In genomic region chr22:41904450-41905410, GRCh38 we compare ENCODE assay signal across 19 cellular contexts. TPM values are rescaled to one million over a fixed set of nuclear protein-coding genes. Genes with fewer than 3 reads are reported as not detected.
DNase-seq lines count a peak whose midpoint lies in the region; ATAC-seq, FAIRE-seq and TF ChIP-seq lines count a peak whose summit lies in the region.
"Had no signal": no experiment of that assay in that cellular context is flagged by ENCODE, and none has a peak within 500 bp of the region (broad histone marks: within the 10 kb centered on the region; RNA-seq: fewer than 3 reads in every experiment).

No MANE protein-coding gene starts in this region.

- TF ChIP-seq RAD21 in K562 (CRISPR knock-in tag; conservative IDR thresholded peaks at IDR 0.05 in 1 of 2, IDR thresholded peaks at IDR 0.05 in 1 of 2) = no peak

- TF ChIP-seq CTCF in left ventricle myocardium inferior (IDR thresholded peaks at IDR 0.05; ENCODE audit: borderline replicate concordance) (no peak), H9 (conservative IDR thresholded peaks at IDR 0.05) (no peak), K562 (IDR thresholded peaks at IDR 0.05 in 2 of 3, conservative IDR thresholded peaks at IDR 0.05 in 1 of 3; ENCODE audit: insufficient read depth in 2 of 3, low read depth in 1 of 3, low read length in 3 of 3) (no peak)

- in situ Hi-C loops in K562 (cut with MboI) = no loop called here

- H3K56ac ChIP-seq in H9 (ENCODE audit: insufficient read length, low read depth, low read length) = no peak overlapping the region

- ATAC-seq in K562 (no peak), left colon (no peak)
- no peak for ATAC-seq in stimulated activated memory B cell treated with anti-CD40 and anti-IgM and Interleukin-4, amounts not matched to agents 10 μg/mL and 1 μg/mL and 100 μg/mL, for 72 hours
- ATAC-seq: GM23338 had no signal

- no peak overlapping the region for H2BK12ac ChIP-seq in H9 (ENCODE audit: insufficient read length, low read depth, low read length)

- H2BK20ac ChIP-seq in H9 (ENCODE audit: low read depth, low read length, poor library complexity, severe bottlenecking) = no peak overlapping the region

- H3K27me3 ChIP-seq in left ventricle myocardium inferior (ENCODE audit: low read depth) (peaks cover 6% of the 10 kb centered on the region), H9 (ENCODE audit: insufficient read depth, low read length) (no peaks in the 10 kb centered on the region; the same call in 1 of the 2 replicates), K562 (ENCODE audit: control insufficient read depth in 2 of 2, insufficient read depth in 2 of 2, low read length in 2 of 2) (no peaks in the 10 kb centered on the region)

- H4K91ac ChIP-seq in H9 (ENCODE audit: insufficient read length, low read depth, low read length) = no peak overlapping the region

- no peak overlapping the region for H4K8ac ChIP-seq in H9 (replicated peaks; ENCODE audit: insufficient read length, low read depth, low read length)

- H3K36me3 Mint-ChIP-seq in H9 (ENCODE audit: insufficient read depth in 1 of 3, low read depth in 3 of 3) = peaks cover 25 to 62% (median 48%) of the 10 kb centered on the region in 3 experiments; a peak in 6 of 7 replicates
- peaks cover 42% of the 10 kb centered on the region for H3K36me3 Mint-ChIP-seq in stimulated activated memory B cell treated with anti-CD40 and anti-IgM and Interleukin-4, amounts not matched to agents 10 μg/mL and 1 μg/mL and 100 μg/mL, for 72 hours
- peaks cover 3% of the 10 kb centered on the region for H3K36me3 Mint-ChIP-seq in activated naive CD8-positive, alpha-beta T cell treated with anti-CD3 and anti-CD28 coated beads for 36 hours

- H3K9ac ChIP-seq in H9 (ENCODE audit: extremely low read depth, insufficient read length, low read length) (no peak overlapping the region), K562 (ENCODE audit: insufficient read depth in 1 of 2, low read depth in 2 of 2, low read length in 2 of 2) (no peak overlapping the region)
- H3K9ac ChIP-seq: KMS-11, SK-N-SH had no signal

- no peak overlapping the region for H2BK120ac ChIP-seq in H9 (ENCODE audit: low read depth, low read length, poor library complexity, severe bottlenecking)

- peaks cover 9 to 12% of the 10 kb centered on the region in 2 experiments for H3K4me1 Mint-ChIP-seq in H9
- H3K4me1 Mint-ChIP-seq in stimulated activated memory B cell treated with anti-CD40 and anti-IgM and Interleukin-4, amounts not matched to agents 10 μg/mL and 1 μg/mL and 100 μg/mL, for 72 hours = peaks cover 36% of the 10 kb centered on the region
- H3K4me1 Mint-ChIP-seq in activated naive CD8-positive, alpha-beta T cell treated with anti-CD3 and anti-CD28 coated beads for 36 hours = peaks cover 10% of the 10 kb centered on the region

- no peak overlapping the region for H2AFZ ChIP-seq in H9 (ENCODE audit: low read length)
- no peak overlapping the region for H2AFZ ChIP-seq in K562 (ENCODE audit: low read depth, low read length)
- H2AFZ ChIP-seq: GM23338 had no signal

- POLR2A ChIA-PET in K562 (lab: Yijun Ruan, JAX) = interaction anchor here (0.8 kb wide), 1 partner anchor 37 kb away, joined by 3 read pairs; no protein-coding TSS in a partner anchor

- peaks cover 53% of the 10 kb centered on the region for H3K36me3 ChIP-seq in left ventricle myocardium inferior
- H3K36me3 ChIP-seq in K562 (ENCODE audit: control insufficient read depth, insufficient read depth, low read length) = peaks cover 68% of the 10 kb centered on the region

- no peak for TF ChIP-seq EP300 in K562 (IDR thresholded peaks at IDR 0.05; ENCODE audit: low read length)

- no peak overlapping the region for H4K5ac ChIP-seq in H9 (ENCODE audit: insufficient read length, low read depth, low read length)

- peaks cover 44% of the 10 kb centered on the region for H3K4me1 ChIP-seq in left ventricle myocardium inferior
- no peaks in the 10 kb centered on the region for H3K4me1 ChIP-seq in H9 (ENCODE audit: insufficient read depth, low read length)
- H3K4me1 ChIP-seq in K562 (replicated peaks in 1 of 2; ENCODE audit: control insufficient read depth in 2 of 2, insufficient read depth in 2 of 2, low read length in 2 of 2) = peaks cover 0 to 15% of the 10 kb centered on the region in 2 experiments; a peak in 3 of 5 replicates
- H3K4me1 ChIP-seq: Caco-2 had no signal

- no peaks in the 10 kb centered on the region for H3K79me2 ChIP-seq in H9 (ENCODE audit: insufficient read depth, low read length)
- H3K79me2 ChIP-seq in K562 (ENCODE audit: control insufficient read depth, insufficient read depth, low read length) = no peaks in the 10 kb centered on the region

- intact Hi-C loops in left ventricle myocardium inferior (cut with micrococcal nuclease) = no loop called here
- intact Hi-C loops in cardiac septum (cut with DNase I) = loop anchor here (5.0 kb wide), 1 partner anchor 33 kb away; no protein-coding TSS in a partner anchor
- intact Hi-C loops in K562 (cut with micrococcal nuclease) = no loop called here
- intact Hi-C loops in left colon (cut with DNase I, micrococcal nuclease) = no loop called here

- no peak overlapping the region for H3T11ph ChIP-seq in H9 (ENCODE audit: low read length)

- peaks cover 2% of the 10 kb centered on the region for H3K9me1 ChIP-seq in K562 (ENCODE audit: control insufficient read depth, insufficient read depth, low read length)

- no peak overlapping the region for H2AK5ac ChIP-seq in H9 (ENCODE audit: insufficient read length, low read length)

- H3K27ac ChIP-seq in left ventricle myocardium inferior (replicated peaks) (peak overlapping the region; percentile 89), H9 (ENCODE audit: insufficient read length, low read depth, low read length) (no peak overlapping the region), K562 (ENCODE audit: extremely low read depth, low read depth, low read length) (no peak overlapping the region)
- H3K27ac ChIP-seq: KMS-11 had no signal

- H3K4me3 Mint-ChIP-seq in H9 = no peak overlapping the region
- H3K4me3 Mint-ChIP-seq in stimulated activated memory B cell treated with anti-CD40 and anti-IgM and Interleukin-4, amounts not matched to agents 10 μg/mL and 1 μg/mL and 100 μg/mL, for 72 hours = no peak overlapping the region
- H3K4me3 Mint-ChIP-seq in activated naive CD8-positive, alpha-beta T cell treated with anti-CD3 and anti-CD28 coated beads for 36 hours = no peak overlapping the region
- H3K4me3 Mint-ChIP-seq: GM23338 had no signal

- H3K9me3 ChIP-seq in left ventricle myocardium inferior (replicated peaks) (no peaks in the 10 kb centered on the region), H9 (ENCODE audit: control insufficient read depth, low read depth, low read length) (no peaks in the 10 kb centered on the region), K562 (replicated peaks; ENCODE audit: control insufficient read depth, insufficient read depth, low read depth, low read length) (no peaks in the 10 kb centered on the region)
- H3K9me3 ChIP-seq: Caco-2, SK-N-SH had no signal

- CTCF ChIA-PET in K562 (lab: Yijun Ruan, JAX; ENCODE audit: low intra/inter-chr PET ratio) = no interaction called here

- no peak overlapping the region for H3K23ac ChIP-seq in H9 (ENCODE audit: insufficient read length, low read depth, low read length)

- 0 out of 2 replicates have a peak, but pooled peaks have one; percentile 40 for TF ChIP-seq POLR2A in K562 (conservative IDR thresholded peaks at IDR 0.05)

- no peak overlapping the region for H3K4ac ChIP-seq in H9 (ENCODE audit: low read depth, low read length)

- no peak overlapping the region for H3K4me3 ChIP-seq in left ventricle myocardium inferior
- H3K4me3 ChIP-seq in K562 = no peak overlapping the region
- H3K4me3 ChIP-seq: GM23338 had no signal

- no CpG with 5 or more reads among the region's 24 CpGs for WGBS in H9 (ENCODE audit: extremely low coverage, insufficient read length, low lambda C conversion rate)
- 92% methylated on average over 11 of the region's 24 CpGs for WGBS in K562 (ENCODE audit: insufficient coverage, low coverage, missing lambda C conversion rate)

- H3K14ac ChIP-seq in H9 (ENCODE audit: insufficient read depth, low read length) = no peak overlapping the region

- H3K27me3 Mint-ChIP-seq in H9 (ENCODE audit: low read depth) = peaks cover 16% of the 10 kb centered on the region
- H3K27me3 Mint-ChIP-seq in stimulated activated memory B cell treated with anti-CD40 and anti-IgM and Interleukin-4, amounts not matched to agents 10 μg/mL and 1 μg/mL and 100 μg/mL, for 72 hours = no peaks in the 10 kb centered on the region
- H3K27me3 Mint-ChIP-seq in activated naive CD8-positive, alpha-beta T cell treated with anti-CD3 and anti-CD28 coated beads for 36 hours = peaks cover 5% of the 10 kb centered on the region

- H4K20me1 ChIP-seq in H9 (ENCODE audit: control insufficient read depth, insufficient read depth, insufficient read length) (no peaks in the 10 kb centered on the region), K562 (replicated peaks; ENCODE audit: control insufficient read depth, insufficient read depth, low read length) (0 out of 2 replicates have a peak, but pooled peaks cover 7% of the 10 kb centered on the region)

- H2BK5ac ChIP-seq in H9 (ENCODE audit: insufficient read length, low read length) = no peak overlapping the region

- no peak overlapping the region for H3K4me2 ChIP-seq in H9 (ENCODE audit: insufficient read depth, insufficient read length, low read length)
- H3K4me2 ChIP-seq in K562 (ENCODE audit: insufficient read depth, low read length) = no peak overlapping the region
- H3K4me2 ChIP-seq: GM23338, KMS-11, SK-N-SH had no signal

- FAIRE-seq in K562 (lab: Jason Lieb, UNC) = no peak

- no peak overlapping the region; a peak in 1 of 7 replicates for H3K27ac Mint-ChIP-seq in H9
- peak overlapping the region; percentile 32 for H3K27ac Mint-ChIP-seq in stimulated activated memory B cell treated with anti-CD40 and anti-IgM and Interleukin-4, amounts not matched to agents 10 μg/mL and 1 μg/mL and 100 μg/mL, for 72 hours
- H3K27ac Mint-ChIP-seq in activated naive CD8-positive, alpha-beta T cell treated with anti-CD3 and anti-CD28 coated beads for 36 hours = no peak overlapping the region
- H3K27ac Mint-ChIP-seq: GM23338 had no signal

- H3K79me1 ChIP-seq in H9 (ENCODE audit: insufficient read depth, low read depth, low read length, poor library complexity, severe bottlenecking) = no peaks in the 10 kb centered on the region

- no TSS peak for BruUV-seq in K562 (replicated peaks; lab: Mats Ljungman, UMichigan)

- no peaks in the 10 kb centered on the region for H3K23me2 ChIP-seq in H9 (ENCODE audit: insufficient read length, low read depth, low read length, poor library complexity, severe bottlenecking)

- DNase-seq in left ventricle myocardium inferior (no peak), cardiac septum (ENCODE audit: low spot score) (no peak), H9 (peak; percentile 23), K562 (ENCODE audit: extremely low read depth in 1 of 4, low spot score in 3 of 4) (no peak), glomerular visceral epithelial cell (ENCODE audit: extremely low spot score) (no peak), left colon (no peak)
- no peak for DNase-seq in activated naive CD8-positive, alpha-beta T cell treated with anti-CD3 and anti-CD28 coated beads for 36 hours
- DNase-seq: Caco-2, EL, NCI-H1048, NCI-H1436 treated with DMSO at 0.1 percent for 48 hours, NCI-H2081, NCI-H510A treated with DMSO at 0.1 percent for 48 hours, NCI-H82, SK-N-SH had no signal

- no peak overlapping the region for H2BK15ac ChIP-seq in H9 (ENCODE audit: low read depth, low read length)

- no peaks in the 10 kb centered on the region for H3K9me3 Mint-ChIP-seq in H9
- no peaks in the 10 kb centered on the region for H3K9me3 Mint-ChIP-seq in stimulated activated memory B cell treated with anti-CD40 and anti-IgM and Interleukin-4, amounts not matched to agents 10 μg/mL and 1 μg/mL and 100 μg/mL, for 72 hours
- H3K9me3 Mint-ChIP-seq in activated naive CD8-positive, alpha-beta T cell treated with anti-CD3 and anti-CD28 coated beads for 36 hours = no peaks in the 10 kb centered on the region
- H3K9me3 Mint-ChIP-seq: GM23338 had no signal

- no peak overlapping the region for H3K18ac ChIP-seq in H9 (ENCODE audit: insufficient read length, low read depth, low read length)

RNA-seq across cellular contexts. Expression of gene SHISA8, which starts 10.1 kb away (rescaled TPM):
- total RNA-seq in left ventricle myocardium inferior (2.2 TPM), cardiac septum (not detected), H9 (2021) (0.72 and 1.4 TPM in 2 replicates), K562 (2014; rRNA removed) (1.1 and 1.4 TPM in 2 replicates), K562 (2014; rRNA removed; fragmentation: Illumina TruSeq; extraction: Trizol) (not detected in 2 replicates), K562 (2015; rRNA removed; fragmentation: Illumina TruSeq; extraction: Trizol) (not detected in 2 replicates), K562 (2021) (2.2 TPM in 2 replicates), left colon (not detected)
- 0.70 and 1.5 TPM in 2 replicates for total RNA-seq in K562 (2011; cell fraction: chromatin; rRNA removed; ENCODE audit: low replicate concordance)
- total RNA-seq in K562 (2011; cell fraction: nucleolus; rRNA removed) = 2.4 and 5.5 TPM in 2 replicates
- 1.5 and 2.1 TPM in 2 replicates for total RNA-seq in K562 (2011; cell fraction: nucleoplasm; rRNA removed)
- polyA plus RNA-seq in K562 (2011; rRNA removed) (0.08 and 0.15 TPM in 2 replicates), K562 (2014; fragmentation: Illumina TruSeq; extraction: Trizol) (not detected in 2 replicates), K562 (2014; fragmentation: Nextera tagmentation; extraction: Ambion mirVana) (under 1 TPM in 1 of 2 experiments, not detected in 1; 0.07 TPM), K562 (2014; rRNA removed) (0.50 and 3.3 TPM in 2 replicates)
- polyA plus RNA-seq in K562 (2011; cell fraction: cytosol; rRNA removed) = 0.09 and 1.8 TPM in 2 replicates
- 2.7 and 8.7 TPM in 2 replicates for polyA plus RNA-seq in K562 (2011; cell fraction: nucleus; rRNA removed)
- polyA plus RNA-seq in K562 (2012) = 0.19 and 0.40 TPM in 2 replicates
- not detected in 2 replicates for polyA minus RNA-seq in K562 (2011; rRNA and poly(A)+ RNA removed)
- polyA minus RNA-seq in K562 (2011; cell fraction: cytosol; rRNA and poly(A)+ RNA removed) = not detected in 2 replicates
- polyA minus RNA-seq in K562 (2011; cell fraction: nucleus; rRNA and poly(A)+ RNA removed) = 0.94 TPM in 1 of 2 replicates, not detected in the other
- total RNA-seq in activated naive CD8-positive, alpha-beta T cell treated with anti-CD3 and anti-CD28 coated beads for 36 hours = under 1 TPM; 0.56 to 0.68 TPM
- total RNA-seq: M059J had no signal
- polyA plus RNA-seq: GM23338, SK-N-SH had no signal

RNA-seq across cellular contexts. Expression of gene TNFRSF13C, which starts 21.9 kb away (rescaled TPM):
- total RNA-seq in left ventricle myocardium inferior (0.55 TPM), cardiac septum (0.08 TPM), H9 (2021) (1.6 and 1.9 TPM in 2 replicates), K562 (2014; rRNA removed) (0.50 and 0.69 TPM in 2 replicates), K562 (2014; rRNA removed; fragmentation: Illumina TruSeq; extraction: Trizol) (0.44 and 0.48 TPM in 2 replicates), K562 (2015; rRNA removed; fragmentation: Illumina TruSeq; extraction: Trizol) (0.30 and 0.47 TPM in 2 replicates), K562 (2021) (1.5 and 1.9 TPM in 2 replicates), left colon (1 to 10 TPM; 1.2 to 1.5 TPM)
- 5.1 and 11.0 TPM in 2 replicates for total RNA-seq in K562 (2011; cell fraction: chromatin; rRNA removed; ENCODE audit: low replicate concordance)
- 5.2 and 5.8 TPM in 2 replicates for total RNA-seq in K562 (2011; cell fraction: nucleolus; rRNA removed)
- 6.7 and 7.9 TPM in 2 replicates for total RNA-seq in K562 (2011; cell fraction: nucleoplasm; rRNA removed)
- polyA plus RNA-seq in K562 (2011; rRNA removed) (0.53 and 1.3 TPM in 2 replicates), K562 (2014; fragmentation: Illumina TruSeq; extraction: Trizol) (0.59 and 0.66 TPM in 2 replicates), K562 (2014; fragmentation: Nextera tagmentation; extraction: Ambion mirVana) (under 1 TPM; 0.08 to 0.13 TPM), K562 (2014; rRNA removed) (1.1 and 1.3 TPM in 2 replicates)
- 0.79 and 0.86 TPM in 2 replicates for polyA plus RNA-seq in K562 (2011; cell fraction: cytosol; rRNA removed)
- polyA plus RNA-seq in K562 (2011; cell fraction: nucleus; rRNA removed) = 4.2 and 4.7 TPM in 2 replicates
- polyA plus RNA-seq in K562 (2012) = 0.68 and 1.4 TPM in 2 replicates
- polyA minus RNA-seq in K562 (2011; rRNA and poly(A)+ RNA removed) = 0.53 and 0.60 TPM in 2 replicates
- polyA minus RNA-seq in K562 (2011; cell fraction: cytosol; rRNA and poly(A)+ RNA removed) = 0.57 and 0.91 TPM in 2 replicates
- polyA minus RNA-seq in K562 (2011; cell fraction: nucleus; rRNA and poly(A)+ RNA removed) = 0.40 and 1.00 TPM in 2 replicates
- total RNA-seq in activated naive CD8-positive, alpha-beta T cell treated with anti-CD3 and anti-CD28 coated beads for 36 hours = 1 to 10 TPM; 2.2 to 2.3 TPM

RNA-seq across cellular contexts. Expression of gene CENPM, which starts 42.2 kb away (rescaled TPM):
- total RNA-seq in left ventricle myocardium inferior (0.47 TPM), cardiac septum (0.24 TPM), H9 (2021) (36.5 and 37.2 TPM in 2 replicates), K562 (2014; rRNA removed) (67.7 and 77.1 TPM in 2 replicates), K562 (2014; rRNA removed; fragmentation: Illumina TruSeq; extraction: Trizol) (9.9 and 11.3 TPM in 2 replicates), K562 (2015; rRNA removed; fragmentation: Illumina TruSeq; extraction: Trizol) (32.3 and 33.8 TPM in 2 replicates), K562 (2021) (36.2 and 37.4 TPM in 2 replicates), left colon (10 to 100 TPM in 1 of 2 donors, 1 to 10 TPM in 1; 7.5 to 16.4 TPM)
- 59.7 and 128 TPM in 2 replicates for total RNA-seq in K562 (2011; cell fraction: chromatin; rRNA removed; ENCODE audit: low replicate concordance)
- 89.4 and 117 TPM in 2 replicates for total RNA-seq in K562 (2011; cell fraction: nucleolus; rRNA removed)
- total RNA-seq in K562 (2011; cell fraction: nucleoplasm; rRNA removed) = 68.9 and 92.5 TPM in 2 replicates
- polyA plus RNA-seq in K562 (2011; rRNA removed) (18.8 and 25.3 TPM in 2 replicates), K562 (2014; fragmentation: Illumina TruSeq; extraction: Trizol) (23.6 and 41.3 TPM in 2 replicates), K562 (2014; fragmentation: Nextera tagmentation; extraction: Ambion mirVana) (10 to 100 TPM; 19.3 to 36.7 TPM), K562 (2014; rRNA removed) (49.6 and 53.0 TPM in 2 replicates)
- 25.2 and 56.0 TPM in 2 replicates for polyA plus RNA-seq in K562 (2011; cell fraction: cytosol; rRNA removed)
- 59.7 and 86.8 TPM in 2 replicates for polyA plus RNA-seq in K562 (2011; cell fraction: nucleus; rRNA removed)
- polyA plus RNA-seq in K562 (2012) = 43.0 and 48.0 TPM in 2 replicates
- 16.4 and 23.1 TPM in 2 replicates for polyA minus RNA-seq in K562 (2011; rRNA and poly(A)+ RNA removed)
- 13.0 and 23.0 TPM in 2 replicates for polyA minus RNA-seq in K562 (2011; cell fraction: cytosol; rRNA and poly(A)+ RNA removed)
- polyA minus RNA-seq in K562 (2011; cell fraction: nucleus; rRNA and poly(A)+ RNA removed) = 37.2 and 46.0 TPM in 2 replicates
- 10 to 100 TPM; 70.5 to 76.5 TPM for total RNA-seq in activated naive CD8-positive, alpha-beta T cell treated with anti-CD3 and anti-CD28 coated beads for 36 hours
